ENCODE assay signal across 20 cellular contexts in genomic region chr17:45201457-45201856, GRCh38.
"Had no signal": no experiment of that assay in that cellular context is flagged by ENCODE, and none has a peak within 500 bp of the region (broad histone marks: within the 10 kb centered on the region; RNA-seq: fewer than 3 reads in every experiment).

No MANE protein-coding gene starts in this region.

- H3K79me2 ChIP-seq: hepatocyte, parathyroid adenoma had no signal

- H3K4me3 ChIP-seq: hepatocyte, skin epidermis, transverse colon had no signal

- H3K9me3 ChIP-seq: transverse colon had no signal

- DNase-seq: activated CD4-positive, alpha-beta T cell treated with anti-CD3 and anti-CD28 coated beads, Interleukin-2, amount 50 U/mL, for 48 hours; activated CD8-positive, alpha-beta memory T cell treated with anti-CD3 and anti-CD28 coated beads, Interleukin-2, amount 10 ng/mL, durations not matched to agents 7 days and 5 days; activated naive CD4-positive, alpha-beta T cell treated with anti-CD3 and anti-CD28 coated beads, Interleukin-2, amount 10 ng/mL, durations not matched to agents 7 days and 5 days; activated T-cell treated with anti-CD3 and anti-CD28 coated beads, Interleukin-2, amount 50 U/mL, for 1 hour; central memory CD4-positive, alpha-beta T cell; dermis blood vessel endothelial cell; effector memory CD8-positive, alpha-beta T cell; naive thymus-derived CD4-positive, alpha-beta T cell; stimulated activated CD4-positive, alpha-beta T cell treated with anti-CD3 and anti-CD28 coated beads, Interleukin-15, amount 100 ng/mL, for 24 hours; stimulated activated CD4-positive, alpha-beta T cell treated with anti-CD3 and anti-CD28 coated beads, Interleukin-4, amount 100 ng/mL, for 1 hour; stimulated activated naive B cell treated with anti-CD40 and anti-IgM and Interleukin-4, amounts not matched to agents 10 μg/mL and 1 μg/mL and 100 μg/mL, for 72 hours; T-helper 1 cell; T1000; transverse colon had no signal

- H3K9me3 Mint-ChIP-seq: activated naive CD4-positive, alpha-beta T cell treated with anti-CD3 and anti-CD28 coated beads, Interleukin-2, amount 10 ng/mL, durations not matched to agents 7 days and 5 days; effector memory CD8-positive, alpha-beta T cell; naive thymus-derived CD4-positive, alpha-beta T cell; stimulated activated naive B cell treated with anti-CD40 and anti-IgM and Interleukin-4, amounts not matched to agents 10 μg/mL and 1 μg/mL and 100 μg/mL, for 72 hours had no signal

- H3K36me3 ChIP-seq: transverse colon had no signal

- H3K27ac ChIP-seq: hepatocyte, parathyroid adenoma, transverse colon, VCaP had no signal

- H3K27me3 ChIP-seq: hepatocyte, transverse colon had no signal

- ATAC-seq: activated CD8-positive, alpha-beta memory T cell treated with anti-CD3 and anti-CD28 coated beads, Interleukin-2, amount 10 ng/mL, durations not matched to agents 7 days and 5 days; effector memory CD8-positive, alpha-beta T cell; SK-N-SH treated with all-trans-retinoic acid at 6 μM for 48 hours; stimulated activated naive B cell treated with anti-CD40 and anti-IgM and Interleukin-4, amounts not matched to agents 10 μg/mL and 1 μg/mL and 100 μg/mL, for 72 hours had no signal

- H3K36me3 Mint-ChIP-seq: activated CD8-positive, alpha-beta memory T cell treated with anti-CD3 and anti-CD28 coated beads, Interleukin-2, amount 10 ng/mL, durations not matched to agents 7 days and 5 days; activated naive CD4-positive, alpha-beta T cell treated with anti-CD3 and anti-CD28 coated beads, Interleukin-2, amount 10 ng/mL, durations not matched to agents 7 days and 5 days had no signal

- H3K27me3 Mint-ChIP-seq: activated CD8-positive, alpha-beta memory T cell treated with anti-CD3 and anti-CD28 coated beads, Interleukin-2, amount 10 ng/mL, durations not matched to agents 7 days and 5 days; activated naive CD4-positive, alpha-beta T cell treated with anti-CD3 and anti-CD28 coated beads, Interleukin-2, amount 10 ng/mL, durations not matched to agents 7 days and 5 days; effector memory CD8-positive, alpha-beta T cell; naive thymus-derived CD4-positive, alpha-beta T cell; stimulated activated naive B cell treated with anti-CD40 and anti-IgM and Interleukin-4, amounts not matched to agents 10 μg/mL and 1 μg/mL and 100 μg/mL, for 72 hours had no signal

- H3K4me3 Mint-ChIP-seq: activated CD8-positive, alpha-beta memory T cell treated with anti-CD3 and anti-CD28 coated beads, Interleukin-2, amount 10 ng/mL, durations not matched to agents 7 days and 5 days; activated naive CD4-positive, alpha-beta T cell treated with anti-CD3 and anti-CD28 coated beads, Interleukin-2, amount 10 ng/mL, durations not matched to agents 7 days and 5 days; effector memory CD8-positive, alpha-beta T cell; naive thymus-derived CD4-positive, alpha-beta T cell; stimulated activated naive B cell treated with anti-CD40 and anti-IgM and Interleukin-4, amounts not matched to agents 10 μg/mL and 1 μg/mL and 100 μg/mL, for 72 hours had no signal

- H3K27ac Mint-ChIP-seq: activated CD8-positive, alpha-beta memory T cell treated with anti-CD3 and anti-CD28 coated beads, Interleukin-2, amount 10 ng/mL, durations not matched to agents 7 days and 5 days; activated naive CD4-positive, alpha-beta T cell treated with anti-CD3 and anti-CD28 coated beads, Interleukin-2, amount 10 ng/mL, durations not matched to agents 7 days and 5 days; naive thymus-derived CD4-positive, alpha-beta T cell had no signal

- FAIRE-seq: keratinocyte had no signal

- H3K4me2 ChIP-seq: hepatocyte had no signal

- H3K9ac ChIP-seq: parathyroid adenoma had no signal

- H2AFZ ChIP-seq: hepatocyte, parathyroid adenoma had no signal
